ENCODE assay signal across 1 cellular context in the genomic region with DNA sequence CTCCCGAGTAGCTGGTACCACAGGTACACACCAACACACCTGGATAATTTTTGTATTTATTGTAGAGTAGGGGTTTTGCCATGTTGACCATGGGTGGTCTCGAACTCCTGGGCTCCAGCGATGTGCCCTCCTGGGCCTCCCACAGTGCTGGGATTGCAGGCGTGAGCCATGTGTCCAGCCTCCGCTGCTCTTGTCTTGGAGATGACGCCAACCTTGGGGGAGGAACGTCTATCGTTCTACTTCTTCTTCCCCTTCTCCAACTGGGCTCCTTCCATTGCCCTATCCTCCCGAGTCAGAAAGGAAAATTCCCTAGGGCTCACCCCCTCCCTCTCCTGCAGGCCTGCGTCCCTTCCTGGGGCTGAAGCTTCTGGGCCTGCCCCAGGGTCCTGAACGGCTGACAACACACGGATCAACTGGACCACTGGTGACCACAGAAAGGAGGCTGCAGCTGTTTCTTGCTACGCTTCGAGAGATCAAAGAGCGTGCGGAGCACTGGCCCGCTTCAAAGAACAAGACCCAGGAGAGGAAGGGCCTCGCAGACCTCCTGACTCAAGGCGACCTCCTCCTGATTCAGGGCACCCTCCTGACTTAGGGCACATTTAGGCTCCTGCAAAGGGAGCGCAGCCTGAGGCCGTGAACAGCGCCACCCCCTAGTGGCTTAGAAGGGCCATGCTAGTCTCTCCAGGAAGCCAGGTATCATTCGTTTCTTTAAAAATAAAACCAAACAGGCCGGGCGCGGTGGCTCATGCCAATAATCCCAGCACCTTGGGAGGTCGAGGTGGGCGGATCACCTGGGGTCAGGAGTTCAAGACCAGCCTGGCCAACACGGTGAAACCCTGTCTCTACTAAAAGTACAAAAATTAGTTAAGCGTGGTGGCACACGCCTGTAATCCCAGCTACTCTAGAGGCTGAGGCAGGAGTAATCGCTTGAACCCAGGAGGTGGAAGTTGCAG.
TF ChIP-seq lines count a peak whose summit lies in the region.

No MANE protein-coding gene starts in this region.

TF ChIP-seq in K562, 482 proteins besides CTCF, POLR2A, EP300 and RAD21 (continued from another document):
- TF ChIP-seq, protein P1, sequence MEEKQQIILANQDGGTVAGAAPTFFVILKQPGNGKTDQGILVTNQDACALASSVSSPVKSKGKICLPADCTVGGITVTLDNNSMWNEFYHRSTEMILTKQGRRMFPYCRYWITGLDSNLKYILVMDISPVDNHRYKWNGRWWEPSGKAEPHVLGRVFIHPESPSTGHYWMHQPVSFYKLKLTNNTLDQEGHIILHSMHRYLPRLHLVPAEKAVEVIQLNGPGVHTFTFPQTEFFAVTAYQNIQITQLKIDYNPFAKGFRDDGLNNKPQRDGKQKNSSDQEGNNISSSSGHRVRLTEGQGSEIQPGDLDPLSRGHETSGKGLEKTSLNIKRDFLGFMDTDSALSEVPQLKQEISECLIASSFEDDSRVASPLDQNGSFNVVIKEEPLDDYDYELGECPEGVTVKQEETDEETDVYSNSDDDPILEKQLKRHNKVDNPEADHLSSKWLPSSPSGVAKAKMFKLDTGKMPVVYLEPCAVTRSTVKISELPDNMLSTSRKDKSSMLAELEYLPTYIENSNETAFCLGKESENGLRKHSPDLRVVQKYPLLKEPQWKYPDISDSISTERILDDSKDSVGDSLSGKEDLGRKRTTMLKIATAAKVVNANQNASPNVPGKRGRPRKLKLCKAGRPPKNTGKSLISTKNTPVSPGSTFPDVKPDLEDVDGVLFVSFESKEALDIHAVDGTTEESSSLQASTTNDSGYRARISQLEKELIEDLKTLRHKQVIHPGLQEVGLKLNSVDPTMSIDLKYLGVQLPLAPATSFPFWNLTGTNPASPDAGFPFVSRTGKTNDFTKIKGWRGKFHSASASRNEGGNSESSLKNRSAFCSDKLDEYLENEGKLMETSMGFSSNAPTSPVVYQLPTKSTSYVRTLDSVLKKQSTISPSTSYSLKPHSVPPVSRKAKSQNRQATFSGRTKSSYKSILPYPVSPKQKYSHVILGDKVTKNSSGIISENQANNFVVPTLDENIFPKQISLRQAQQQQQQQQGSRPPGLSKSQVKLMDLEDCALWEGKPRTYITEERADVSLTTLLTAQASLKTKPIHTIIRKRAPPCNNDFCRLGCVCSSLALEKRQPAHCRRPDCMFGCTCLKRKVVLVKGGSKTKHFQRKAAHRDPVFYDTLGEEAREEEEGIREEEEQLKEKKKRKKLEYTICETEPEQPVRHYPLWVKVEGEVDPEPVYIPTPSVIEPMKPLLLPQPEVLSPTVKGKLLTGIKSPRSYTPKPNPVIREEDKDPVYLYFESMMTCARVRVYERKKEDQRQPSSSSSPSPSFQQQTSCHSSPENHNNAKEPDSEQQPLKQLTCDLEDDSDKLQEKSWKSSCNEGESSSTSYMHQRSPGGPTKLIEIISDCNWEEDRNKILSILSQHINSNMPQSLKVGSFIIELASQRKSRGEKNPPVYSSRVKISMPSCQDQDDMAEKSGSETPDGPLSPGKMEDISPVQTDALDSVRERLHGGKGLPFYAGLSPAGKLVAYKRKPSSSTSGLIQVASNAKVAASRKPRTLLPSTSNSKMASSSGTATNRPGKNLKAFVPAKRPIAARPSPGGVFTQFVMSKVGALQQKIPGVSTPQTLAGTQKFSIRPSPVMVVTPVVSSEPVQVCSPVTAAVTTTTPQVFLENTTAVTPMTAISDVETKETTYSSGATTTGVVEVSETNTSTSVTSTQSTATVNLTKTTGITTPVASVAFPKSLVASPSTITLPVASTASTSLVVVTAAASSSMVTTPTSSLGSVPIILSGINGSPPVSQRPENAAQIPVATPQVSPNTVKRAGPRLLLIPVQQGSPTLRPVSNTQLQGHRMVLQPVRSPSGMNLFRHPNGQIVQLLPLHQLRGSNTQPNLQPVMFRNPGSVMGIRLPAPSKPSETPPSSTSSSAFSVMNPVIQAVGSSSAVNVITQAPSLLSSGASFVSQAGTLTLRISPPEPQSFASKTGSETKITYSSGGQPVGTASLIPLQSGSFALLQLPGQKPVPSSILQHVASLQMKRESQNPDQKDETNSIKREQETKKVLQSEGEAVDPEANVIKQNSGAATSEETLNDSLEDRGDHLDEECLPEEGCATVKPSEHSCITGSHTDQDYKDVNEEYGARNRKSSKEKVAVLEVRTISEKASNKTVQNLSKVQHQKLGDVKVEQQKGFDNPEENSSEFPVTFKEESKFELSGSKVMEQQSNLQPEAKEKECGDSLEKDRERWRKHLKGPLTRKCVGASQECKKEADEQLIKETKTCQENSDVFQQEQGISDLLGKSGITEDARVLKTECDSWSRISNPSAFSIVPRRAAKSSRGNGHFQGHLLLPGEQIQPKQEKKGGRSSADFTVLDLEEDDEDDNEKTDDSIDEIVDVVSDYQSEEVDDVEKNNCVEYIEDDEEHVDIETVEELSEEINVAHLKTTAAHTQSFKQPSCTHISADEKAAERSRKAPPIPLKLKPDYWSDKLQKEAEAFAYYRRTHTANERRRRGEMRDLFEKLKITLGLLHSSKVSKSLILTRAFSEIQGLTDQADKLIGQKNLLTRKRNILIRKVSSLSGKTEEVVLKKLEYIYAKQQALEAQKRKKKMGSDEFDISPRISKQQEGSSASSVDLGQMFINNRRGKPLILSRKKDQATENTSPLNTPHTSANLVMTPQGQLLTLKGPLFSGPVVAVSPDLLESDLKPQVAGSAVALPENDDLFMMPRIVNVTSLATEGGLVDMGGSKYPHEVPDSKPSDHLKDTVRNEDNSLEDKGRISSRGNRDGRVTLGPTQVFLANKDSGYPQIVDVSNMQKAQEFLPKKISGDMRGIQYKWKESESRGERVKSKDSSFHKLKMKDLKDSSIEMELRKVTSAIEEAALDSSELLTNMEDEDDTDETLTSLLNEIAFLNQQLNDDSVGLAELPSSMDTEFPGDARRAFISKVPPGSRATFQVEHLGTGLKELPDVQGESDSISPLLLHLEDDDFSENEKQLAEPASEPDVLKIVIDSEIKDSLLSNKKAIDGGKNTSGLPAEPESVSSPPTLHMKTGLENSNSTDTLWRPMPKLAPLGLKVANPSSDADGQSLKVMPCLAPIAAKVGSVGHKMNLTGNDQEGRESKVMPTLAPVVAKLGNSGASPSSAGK (IDR thresholded peaks at IDR 0.05): 0 out of 2 replicates have a peak, but pooled peaks have one; percentile 21
- TF ChIP-seq, protein P2, sequence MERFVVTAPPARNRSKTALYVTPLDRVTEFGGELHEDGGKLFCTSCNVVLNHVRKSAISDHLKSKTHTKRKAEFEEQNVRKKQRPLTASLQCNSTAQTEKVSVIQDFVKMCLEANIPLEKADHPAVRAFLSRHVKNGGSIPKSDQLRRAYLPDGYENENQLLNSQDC (CRISPR knock-in tag; IDR thresholded peaks at IDR 0.05): no peak
- TF ChIP-seq BCOR (IDR thresholded peaks at IDR 0.05): peak; percentile 42; the same call in 1 of the 2 replicates
- no peak for TF ChIP-seq ZFP30 (CRISPR knock-in tag; IDR thresholded peaks at IDR 0.05; ENCODE audit: borderline replicate concordance)
- TF ChIP-seq, protein P3, sequence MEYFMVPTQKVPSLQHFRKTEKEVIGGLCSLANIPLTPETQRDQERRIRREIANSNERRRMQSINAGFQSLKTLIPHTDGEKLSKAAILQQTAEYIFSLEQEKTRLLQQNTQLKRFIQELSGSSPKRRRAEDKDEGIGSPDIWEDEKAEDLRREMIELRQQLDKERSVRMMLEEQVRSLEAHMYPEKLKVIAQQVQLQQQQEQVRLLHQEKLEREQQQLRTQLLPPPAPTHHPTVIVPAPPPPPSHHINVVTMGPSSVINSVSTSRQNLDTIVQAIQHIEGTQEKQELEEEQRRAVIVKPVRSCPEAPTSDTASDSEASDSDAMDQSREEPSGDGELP (CRISPR knock-in tag; IDR thresholded peaks at IDR 0.05; ENCODE audit: borderline replicate concordance): peak; percentile 19; the same call in 1 of the 2 replicates
- no peak for TF ChIP-seq RBBP5 (IDR thresholded peaks at IDR 0.05; ENCODE audit: borderline replicate concordance, insufficient read depth, low read length, poor library complexity, severe bottlenecking)
- no peak for TF ChIP-seq CBFB (CRISPR knock-in tag; IDR thresholded peaks at IDR 0.05)
- TF ChIP-seq ZNF282 (CRISPR knock-in tag; IDR thresholded peaks at IDR 0.05): no peak
- TF ChIP-seq, protein P4, sequence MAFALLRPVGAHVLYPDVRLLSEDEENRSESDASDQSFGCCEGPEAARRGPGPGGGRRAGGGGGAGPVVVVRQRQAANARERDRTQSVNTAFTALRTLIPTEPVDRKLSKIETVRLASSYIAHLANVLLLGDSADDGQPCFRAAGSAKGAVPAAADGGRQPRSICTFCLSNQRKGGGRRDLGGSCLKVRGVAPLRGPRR (CRISPR knock-in tag; IDR thresholded peaks at IDR 0.05): no peak
- TF ChIP-seq NFIC (IDR thresholded peaks at IDR 0.05): 0 out of 2 replicates have a peak, but pooled peaks have one; percentile 8
- TF ChIP-seq ZNF24 (IDR thresholded peaks at IDR 0.05): peak; percentile 86
- TF ChIP-seq CTBP1 (IDR thresholded peaks at IDR 0.05; ENCODE audit: borderline replicate concordance): peak; percentile 56; the same call in 1 of the 2 replicates
- peak; percentile 44; the same call in 1 of the 2 replicates for TF ChIP-seq L3MBTL2 (IDR thresholded peaks at IDR 0.05)
- TF ChIP-seq, protein P5, sequence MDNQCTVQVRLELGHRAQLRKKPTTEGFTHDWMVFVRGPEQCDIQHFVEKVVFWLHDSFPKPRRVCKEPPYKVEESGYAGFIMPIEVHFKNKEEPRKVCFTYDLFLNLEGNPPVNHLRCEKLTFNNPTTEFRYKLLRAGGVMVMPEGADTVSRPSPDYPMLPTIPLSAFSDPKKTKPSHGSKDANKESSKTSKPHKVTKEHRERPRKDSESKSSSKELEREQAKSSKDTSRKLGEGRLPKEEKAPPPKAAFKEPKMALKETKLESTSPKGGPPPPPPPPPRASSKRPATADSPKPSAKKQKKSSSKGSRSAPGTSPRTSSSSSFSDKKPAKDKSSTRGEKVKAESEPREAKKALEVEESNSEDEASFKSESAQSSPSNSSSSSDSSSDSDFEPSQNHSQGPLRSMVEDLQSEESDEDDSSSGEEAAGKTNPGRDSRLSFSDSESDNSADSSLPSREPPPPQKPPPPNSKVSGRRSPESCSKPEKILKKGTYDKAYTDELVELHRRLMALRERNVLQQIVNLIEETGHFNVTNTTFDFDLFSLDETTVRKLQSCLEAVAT (IDR thresholded peaks at IDR 0.05): peak in 1 of 2 experiments; percentile 74; a peak in 1 of 4 replicates
- peak; percentile 53; the same call in 1 of the 2 replicates for TF ChIP-seq RB1 (IDR thresholded peaks at IDR 0.05; ENCODE audit: low read depth)
- no peak for TF ChIP-seq SRF (CRISPR knock-in tag; IDR thresholded peaks at IDR 0.05)
- TF ChIP-seq HMGN3 (IDR thresholded peaks at IDR 0.05; ENCODE audit: borderline replicate concordance, extremely low read depth, insufficient read length, low read depth, low read length): no peak
- peak; percentile 61; the same call in 1 of the 2 replicates for TF ChIP-seq MTA3 (IDR thresholded peaks at IDR 0.05; ENCODE audit: borderline replicate concordance)
- TF ChIP-seq SMC3 (conservative IDR thresholded peaks at IDR 0.05; ENCODE audit: insufficient read depth, low read depth, low read length): peak; percentile 41
- TF ChIP-seq, protein P6, sequence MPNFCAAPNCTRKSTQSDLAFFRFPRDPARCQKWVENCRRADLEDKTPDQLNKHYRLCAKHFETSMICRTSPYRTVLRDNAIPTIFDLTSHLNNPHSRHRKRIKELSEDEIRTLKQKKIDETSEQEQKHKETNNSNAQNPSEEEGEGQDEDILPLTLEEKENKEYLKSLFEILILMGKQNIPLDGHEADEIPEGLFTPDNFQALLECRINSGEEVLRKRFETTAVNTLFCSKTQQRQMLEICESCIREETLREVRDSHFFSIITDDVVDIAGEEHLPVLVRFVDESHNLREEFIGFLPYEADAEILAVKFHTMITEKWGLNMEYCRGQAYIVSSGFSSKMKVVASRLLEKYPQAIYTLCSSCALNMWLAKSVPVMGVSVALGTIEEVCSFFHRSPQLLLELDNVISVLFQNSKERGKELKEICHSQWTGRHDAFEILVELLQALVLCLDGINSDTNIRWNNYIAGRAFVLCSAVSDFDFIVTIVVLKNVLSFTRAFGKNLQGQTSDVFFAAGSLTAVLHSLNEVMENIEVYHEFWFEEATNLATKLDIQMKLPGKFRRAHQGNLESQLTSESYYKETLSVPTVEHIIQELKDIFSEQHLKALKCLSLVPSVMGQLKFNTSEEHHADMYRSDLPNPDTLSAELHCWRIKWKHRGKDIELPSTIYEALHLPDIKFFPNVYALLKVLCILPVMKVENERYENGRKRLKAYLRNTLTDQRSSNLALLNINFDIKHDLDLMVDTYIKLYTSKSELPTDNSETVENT (CRISPR knock-in tag; IDR thresholded peaks at IDR 0.05): no peak
- TF ChIP-seq ARID2 (IDR thresholded peaks at IDR 0.05): peak; percentile 58; the same call in 1 of the 2 replicates
- TF ChIP-seq, protein P7, sequence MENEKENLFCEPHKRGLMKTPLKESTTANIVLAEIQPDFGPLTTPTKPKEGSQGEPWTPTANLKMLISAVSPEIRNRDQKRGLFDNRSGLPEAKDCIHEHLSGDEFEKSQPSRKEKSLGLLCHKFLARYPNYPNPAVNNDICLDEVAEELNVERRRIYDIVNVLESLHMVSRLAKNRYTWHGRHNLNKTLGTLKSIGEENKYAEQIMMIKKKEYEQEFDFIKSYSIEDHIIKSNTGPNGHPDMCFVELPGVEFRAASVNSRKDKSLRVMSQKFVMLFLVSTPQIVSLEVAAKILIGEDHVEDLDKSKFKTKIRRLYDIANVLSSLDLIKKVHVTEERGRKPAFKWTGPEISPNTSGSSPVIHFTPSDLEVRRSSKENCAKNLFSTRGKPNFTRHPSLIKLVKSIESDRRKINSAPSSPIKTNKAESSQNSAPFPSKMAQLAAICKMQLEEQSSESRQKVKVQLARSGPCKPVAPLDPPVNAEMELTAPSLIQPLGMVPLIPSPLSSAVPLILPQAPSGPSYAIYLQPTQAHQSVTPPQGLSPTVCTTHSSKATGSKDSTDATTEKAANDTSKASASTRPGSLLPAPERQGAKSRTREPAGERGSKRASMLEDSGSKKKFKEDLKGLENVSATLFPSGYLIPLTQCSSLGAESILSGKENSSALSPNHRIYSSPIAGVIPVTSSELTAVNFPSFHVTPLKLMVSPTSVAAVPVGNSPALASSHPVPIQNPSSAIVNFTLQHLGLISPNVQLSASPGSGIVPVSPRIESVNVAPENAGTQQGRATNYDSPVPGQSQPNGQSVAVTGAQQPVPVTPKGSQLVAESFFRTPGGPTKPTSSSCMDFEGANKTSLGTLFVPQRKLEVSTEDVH (IDR thresholded peaks at IDR 0.05; ENCODE audit: low read depth, partially characterized antibody): peak; percentile 31
- peak; percentile 51; the same call in 1 of the 2 replicates for TF ChIP-seq STAG1 (CRISPR knock-in tag; IDR thresholded peaks at IDR 0.05; ENCODE audit: borderline replicate concordance)
- peak; percentile 75 for TF ChIP-seq CC2D1A (IDR thresholded peaks at IDR 0.05)
- 0 out of 2 replicates have a peak, but pooled peaks have one; percentile 38 for TF ChIP-seq NBN (IDR thresholded peaks at IDR 0.05; ENCODE audit: low read depth)
- no peak for TF ChIP-seq MAZ (CRISPR knock-in tag; conservative IDR thresholded peaks at IDR 0.05 in 1 of 2, IDR thresholded peaks at IDR 0.05 in 1 of 2)
- TF ChIP-seq, protein P8, sequence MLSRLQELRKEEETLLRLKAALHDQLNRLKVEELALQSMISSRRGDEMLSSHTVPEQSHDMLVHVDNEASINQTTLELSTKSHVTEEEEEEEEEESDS (CRISPR knock-in tag; IDR thresholded peaks at IDR 0.05): no peak
- TF ChIP-seq ARNT (IDR thresholded peaks at IDR 0.05): 0 out of 4 replicates have a peak, but pooled peaks have one; percentile 28 to 40
